In the genomic region with DNA sequence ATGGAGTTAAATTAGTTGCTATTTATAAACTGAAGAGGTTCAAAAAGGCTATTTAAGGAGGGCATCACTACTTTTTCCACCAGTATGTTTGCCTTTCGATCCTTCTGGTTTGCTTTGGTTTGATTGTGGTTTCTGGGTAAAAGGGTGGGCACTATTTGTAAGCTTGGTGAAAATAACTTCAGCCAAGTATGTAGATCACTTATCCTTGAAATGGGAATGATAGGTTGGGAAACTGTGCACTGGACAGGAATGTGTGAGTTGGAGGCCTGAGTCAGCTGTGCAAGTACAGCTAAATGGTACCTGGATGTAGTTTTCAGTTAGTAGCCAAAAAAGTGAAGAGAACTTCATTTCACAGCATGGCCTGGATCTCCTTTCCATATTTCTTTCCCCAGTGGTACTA, we compare ENCODE assay signal across 14 cellular contexts.
DNase-seq lines count a peak whose midpoint lies in the region; ATAC-seq and TF ChIP-seq lines count a peak whose summit lies in the region.
"Had no signal": no experiment of that assay in that cellular context is flagged by ENCODE, and none has a peak within 500 bp of the region (broad histone marks: within the 10 kb centered on the region; RNA-seq: fewer than 3 reads in every experiment).

No MANE protein-coding gene starts in this region.

- no TSS peak for BruUV-seq in IMR-90 (replicated peaks; lab: Mats Ljungman, UMichigan)

- no peak overlapping the region for H4K8ac ChIP-seq in IMR-90 (ENCODE audit: low read depth in 2 of 2, low read length in 2 of 2)

- H3K4me3 ChIP-seq in IMR-90 (ENCODE audit: insufficient read depth, low read depth, low read length) (no peak overlapping the region), fibroblast of the aortic adventitia (ENCODE audit: low read depth, low read length) (no peak overlapping the region)
- H3K4me3 ChIP-seq: HAP-1 had no signal

- H2AK5ac ChIP-seq in IMR-90 (ENCODE audit: low read depth, low read length): no peak overlapping the region

- in situ Hi-C loops in IMR-90 (cut with MboI; ENCODE audit: low sequenced_read_pairs): no loop called here

- no peak overlapping the region for H3K27ac ChIP-seq in IMR-90 (ENCODE audit: insufficient read depth, low read length)
- H3K27ac ChIP-seq: C4-2B had no signal

- H2BK120ac ChIP-seq in IMR-90 (ENCODE audit: low read depth, low read length): no peak overlapping the region

- H3K56ac ChIP-seq in IMR-90 (ENCODE audit: extremely low read depth, insufficient read depth, low read length): no peak overlapping the region

- TF ChIP-seq RAD21 in IMR-90 (IDR thresholded peaks at IDR 0.05; ENCODE audit: low read length): no peak

- H3K23ac ChIP-seq in IMR-90 (ENCODE audit: low read depth, low read length): no peak overlapping the region

- no peak overlapping the region for H3K4me2 ChIP-seq in IMR-90 (ENCODE audit: low read depth, low read length)

- no peak overlapping the region for H2BK5ac ChIP-seq in IMR-90 (ENCODE audit: low read depth, low read length, poor library complexity, severe bottlenecking)

- CTCF ChIA-PET in IMR-90 (lab: Yijun Ruan, JAX): no interaction called here

- H4K20me1 ChIP-seq in IMR-90 (ENCODE audit: insufficient read depth, low read length): no peaks in the 10 kb centered on the region

- no peak overlapping the region for H2BK20ac ChIP-seq in IMR-90 (ENCODE audit: low read depth, low read length)

- no CpG with 5 or more reads among the region's 1 CpG for WGBS in IMR-90 (ENCODE audit: extremely low coverage in 2 of 2, insufficient read length in 1 of 2), 2 experiments

- no peak overlapping the region for H3K9ac ChIP-seq in IMR-90 (ENCODE audit: low read depth, low read length)

- H3K14ac ChIP-seq in IMR-90 (replicated peaks; ENCODE audit: low read depth, low read length): no peak overlapping the region

- no peaks in the 10 kb centered on the region for H3K9me3 ChIP-seq in IMR-90 (ENCODE audit: control insufficient read depth, insufficient read depth, low read length)
- H3K9me3 ChIP-seq: BE2C, HAP-1 had no signal

- H3K27me3 ChIP-seq in IMR-90 (ENCODE audit: control insufficient read depth, insufficient read depth, low read length): peaks cover 7% of the 10 kb centered on the region; the same call in 1 of the 2 replicates
- H3K27me3 ChIP-seq: BE2C had no signal

- no peaks in the 10 kb centered on the region for H3K79me1 ChIP-seq in IMR-90 (ENCODE audit: low read depth in 1 of 2, low read length in 2 of 2)

- no peak overlapping the region for H4K91ac ChIP-seq in IMR-90 (ENCODE audit: insufficient read depth, low read depth, low read length)

- dilution Hi-C loops in IMR-90 (cut with HindIII; ENCODE audit: low sequenced_read_pairs, unreplicated experiment): no loop called here

- no peak for TF ChIP-seq POLR2A in IMR-90 (IDR thresholded peaks at IDR 0.05; ENCODE audit: low read depth, low read length)

- H3K9me1 ChIP-seq in IMR-90 (ENCODE audit: insufficient read depth, low read length): no peaks in the 10 kb centered on the region

- no peaks in the 10 kb centered on the region for H3K36me3 ChIP-seq in IMR-90 (ENCODE audit: control insufficient read depth, insufficient read depth, low read length)
- H3K36me3 ChIP-seq: BE2C, HAP-1 had no signal

- POLR2A ChIA-PET in IMR-90 (lab: Charles Lee; ENCODE audit: unreplicated experiment): no interaction called here

- no peak overlapping the region for H2AFZ ChIP-seq in IMR-90 (replicated peaks; ENCODE audit: low read length, poor library complexity)

- no peak overlapping the region for H3K18ac ChIP-seq in IMR-90 (ENCODE audit: low read depth, low read length)

- no peak overlapping the region for H2AK9ac ChIP-seq in IMR-90 (replicated peaks; ENCODE audit: low read depth, low read length, poor library complexity)

- DNase-seq in IMR-90 (peak; percentile 51), astrocyte of the hippocampus (ENCODE audit: low read depth, low spot score) (peak; percentile 70), fibroblast of the aortic adventitia (ENCODE audit: low read depth) (peak; percentile 50), omental fat pad (ENCODE audit: low spot score) (no peak), SW 1271 (lab: John Stamatoyannopoulos, UW) (no peak), cerebellum (ENCODE audit: low spot score) (no peak), EL (no peak)
- no peak for DNase-seq in activated CD4-positive, CD25-positive, alpha-beta regulatory T cell treated with anti-CD3 and anti-CD28 coated beads, Interleukin-2, amount 50 U/mL, for 72 hours
- DNase-seq: BE2C; CD4-positive, alpha-beta memory T cell; DMS79; GDM1 had no signal

- H3K4me1 ChIP-seq in IMR-90 (ENCODE audit: control insufficient read depth, insufficient read depth, low read length): no peaks in the 10 kb centered on the region
- H3K4me1 ChIP-seq: BE2C, HAP-1 had no signal

- no peak for ATAC-seq in IMR-90 (ENCODE audit: low read depth)
- peak; percentile 45 for ATAC-seq in omental fat pad (ENCODE audit: low FRiP score)

- intact Hi-C loops in IMR-90 (cut with micrococcal nuclease): no loop called here

- H2BK15ac ChIP-seq in IMR-90 (ENCODE audit: low read depth, low read length): no peak overlapping the region

- H3K4ac ChIP-seq in IMR-90 (ENCODE audit: low read depth, low read length): no peak overlapping the region

- TF ChIP-seq CTCF in IMR-90 (conservative IDR thresholded peaks at IDR 0.05; ENCODE audit: low read depth, low read length) (no peak), fibroblast of the aortic adventitia (IDR thresholded peaks at IDR 0.05; ENCODE audit: insufficient read depth, low read length) (no peak), omental fat pad (IDR thresholded peaks at IDR 0.05) (no peak)

- no peak overlapping the region for H4K5ac ChIP-seq in IMR-90 (ENCODE audit: low read depth, low read length)

TF ChIP-seq in IMR-90, 13 proteins besides CTCF, POLR2A, EP300 and RAD21:
- TF ChIP-seq MXI1 (IDR thresholded peaks at IDR 0.05; ENCODE audit: borderline replicate concordance, low read depth, low read length) (no peak), ELK1 (IDR thresholded peaks at IDR 0.05; ENCODE audit: borderline replicate concordance, low read depth, low read length) (no peak), CHD1 (IDR thresholded peaks at IDR 0.05; ENCODE audit: low read depth, low read length) (no peak), FOS (IDR thresholded peaks at IDR 0.05; ENCODE audit: low read depth, low read length) (no peak), NFE2L2 (IDR thresholded peaks at IDR 0.05; ENCODE audit: low read depth, low read length) (no peak), MAFK (IDR thresholded peaks at IDR 0.05; ENCODE audit: low read depth, low read length) (no peak), RFX5 (IDR thresholded peaks at IDR 0.05; ENCODE audit: low read depth, low read length) (no peak), BHLHE40 (IDR thresholded peaks at IDR 0.05; ENCODE audit: low read depth, low read length) (no peak), SMC3 (IDR thresholded peaks at IDR 0.05; ENCODE audit: low read depth, low read length) (no peak)
TF ChIP-seq in IMR-90: peak in this region for 0.

Comparison
In these comparisons a context has a peak if more than half of its experiments do, and no peak if none do; other contexts are left out.
1. DNase-seq: peak in IMR-90 (single experiment), astrocyte of the hippocampus (single experiment) and fibroblast of the aortic adventitia (single experiment); none in omental fat pad (single experiment), SW 1271 (0 of 2), activated CD4-positive, CD25-positive, alpha-beta regulatory T cell treated with anti-CD3 and anti-CD28 coated beads, Interleukin-2, amount 50 U/mL, for 72 hours (single experiment), cerebellum (single experiment) and EL (single experiment).